ENCODE assay signal across 8 cellular contexts in genomic region chr5:141605523-141606277, GRCh38. TPM values are rescaled to one million over a fixed set of nuclear protein-coding genes. Genes with fewer than 3 reads are reported as not detected.
DNase-seq lines count a peak whose midpoint lies in the region; ATAC-seq lines count a peak whose summit lies in the region.

No MANE protein-coding gene starts in this region.

- intact Hi-C loops in left colon (cut with DNase I, micrococcal nuclease), result no loop called here

- ATAC-seq in GM18867 (IDR thresholded peaks at IDR 0.05; ENCODE audit: unreplicated experiment) (peak; percentile 97), HG03039 (IDR thresholded peaks at IDR 0.05; ENCODE audit: unreplicated experiment) (peak; percentile 94), left colon (peak; percentile 39)

- DNase-seq in SIG-M5 (lab: John Stamatoyannopoulos, UW) (peak; percentile 93), left colon (peak; percentile 45 to 47), HK-2 (ENCODE audit: unreplicated experiment) (no peak), ureter (ENCODE audit: low spot score) (no peak)
- peak; percentile 50 for DNase-seq in activated naive CD4-positive, alpha-beta T cell treated with anti-CD3 and anti-CD28 coated beads, Interleukin-2, amount 50 U/mL, for 16 hours
- peak; percentile 43 to 52 for DNase-seq in stimulated activated CD8-positive, alpha-beta memory T cell treated with anti-CD3 and anti-CD28 coated beads, Interleukin-4, amount 100 ng/mL, for 4 hours (ENCODE audit: low read depth in 2 of 2, low spot score in 1 of 2)

RNA-seq across cellular contexts. Expression of gene DIAPH1, which starts 13.1 kb away (rescaled TPM):
- total RNA-seq in left colon, result 100 to 1,000 TPM; 105 to 108 TPM
- total RNA-seq in ureter, result 86.5 TPM

RNA-seq across cellular contexts. Expression of gene HDAC3, which starts 30.9 kb away (rescaled TPM):
- 10 to 100 TPM; 37.8 to 40.5 TPM for total RNA-seq in left colon
- 56.0 TPM for total RNA-seq in ureter

RNA-seq across cellular contexts. Expression of gene RELL2, which starts 31.1 kb away (rescaled TPM):
- 1 to 10 TPM; 2.9 to 3.5 TPM for total RNA-seq in left colon
- total RNA-seq in ureter, result 4.4 TPM

RNA-seq across cellular contexts. Expression of gene FCHSD1, which starts 45.5 kb away (rescaled TPM):
- 10 to 100 TPM; 15.0 to 19.2 TPM for total RNA-seq in left colon
- total RNA-seq in ureter, result 33.5 TPM

Comparison
In these comparisons a context has a peak if more than half of its experiments do, and no peak if none do; other contexts are left out.
1. ATAC-seq: peak in every context shown above with its lines; median percentile 97 in GM18867; 94 in HG03039; 39 in left colon.
2. DNase-seq: peak in SIG-M5 (single experiment), activated naive CD4-positive, alpha-beta T cell treated with anti-CD3 and anti-CD28 coated beads, Interleukin-2, amount 50 U/mL, for 16 hours (single experiment), left colon (2 of 2) and stimulated activated CD8-positive, alpha-beta memory T cell treated with anti-CD3 and anti-CD28 coated beads, Interleukin-4, amount 100 ng/mL, for 4 hours (2 of 2); none in HK-2 (single experiment) and ureter (single experiment).